Comparison of ENCODE assay signal across 19 cellular contexts in genomic region chr3:195918176-195918575, GRCh38.
"Had no signal": no experiment of that assay in that cellular context is flagged by ENCODE, and none has a peak within 500 bp of the region (broad histone marks: within the 10 kb centered on the region; RNA-seq: fewer than 3 reads in every experiment).

No MANE protein-coding gene starts in this region.

- DNase-seq: activated CD4-positive, alpha-beta T cell treated with anti-CD3 and anti-CD28 coated beads for 48 hours; activated CD4-positive, alpha-beta T cell treated with anti-CD3 and anti-CD28 coated beads, Interleukin-2, amount 50 U/mL, for 4 hours; activated CD4-positive, CD25-positive, alpha-beta regulatory T cell treated with anti-CD3 and anti-CD28 coated beads, Interleukin-2, amount 50 U/mL, for 72 hours; activated CD8-positive, alpha-beta memory T cell treated with anti-CD3 and anti-CD28 coated beads, Interleukin-2, amount 50 U/mL, for 48 hours; activated CD8-positive, alpha-beta T cell treated with anti-CD3 and anti-CD28 coated beads, Interleukin-2, amount 10 ng/mL, durations not matched to agents 7 days and 5 days; activated naive CD4-positive, alpha-beta T cell treated with Interleukin-2 at 50 U/mL for 16 hours; activated T-cell treated with anti-CD3 and anti-CD28 coated beads, Interleukin-2, amount 50 U/mL, for 1 hour; anterior cingulate cortex; Kasumi-1; KBM-7; NCI-H1105 treated with DMSO at 0.1 percent for 48 hours; NCI-H1436 treated with DMSO at 0.1 percent for 48 hours; NCI-H187; NCI-H2081; NCI-H510A treated with DMSO at 0.1 percent for 48 hours; NCI-H69; SHP77 treated with DMSO at 0.1 percent for 48 hours had no signal

- ATAC-seq: activated CD8-positive, alpha-beta T cell treated with anti-CD3 and anti-CD28 coated beads, Interleukin-2, amount 10 ng/mL, durations not matched to agents 7 days and 5 days; activated naive CD4-positive, alpha-beta T cell treated with anti-CD3 and anti-CD28 coated beads, Interleukin-2, amount 50 U/mL, for 72 hours; WTC11 had no signal
